Comparison of ENCODE assay signal across 15 cellular contexts in the genomic region with DNA sequence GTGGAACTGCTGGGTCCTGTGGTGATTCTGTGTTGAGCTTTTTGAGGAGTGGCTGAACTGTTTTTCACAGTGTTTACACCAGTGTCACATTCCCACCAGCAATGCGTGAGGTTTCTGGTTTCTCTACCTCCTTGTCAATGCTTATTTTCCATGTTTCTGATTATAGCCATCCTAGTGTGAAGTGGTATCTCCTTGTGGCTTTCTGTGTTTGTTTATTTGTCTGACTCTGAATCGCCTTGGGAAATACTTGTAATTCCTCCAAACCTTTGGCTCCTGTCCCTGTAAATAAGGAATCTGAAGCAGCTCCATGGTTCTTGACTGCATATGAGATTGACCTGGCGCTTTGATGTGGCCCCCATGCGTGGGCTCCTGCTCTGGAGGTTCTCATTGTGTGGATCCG. TPM values are rescaled to one million over a fixed set of nuclear protein-coding genes. Genes with fewer than 3 reads are reported as not detected.
A peak's percentile ranks its signal among the peaks of the same experiment; 100 is the strongest.
DNase-seq lines count a peak whose midpoint lies in the region; ATAC-seq and TF ChIP-seq lines count a peak whose summit lies in the region.
"Had no signal": no experiment of that assay in that cellular context is flagged by ENCODE, and none has a peak within 500 bp of the region (broad histone marks: within the 10 kb centered on the region; RNA-seq: fewer than 3 reads in every experiment).

No MANE protein-coding gene starts in this region.

- H4K20me1 ChIP-seq in GM23248 (ENCODE audit: insufficient read depth) = no peaks in the 10 kb centered on the region

- no peak for TF ChIP-seq CTCF in astrocyte of the cerebellum (IDR thresholded peaks at IDR 0.05; ENCODE audit: low read depth, low read length, missing control alignments)
- no peak for TF ChIP-seq CTCF in tibial nerve (IDR thresholded peaks at IDR 0.05)

- no peak overlapping the region for H3K9ac ChIP-seq in GM23248

- H3K4me3 ChIP-seq in GM23248 = no peak overlapping the region
- H3K4me3 ChIP-seq in astrocyte of the cerebellum (ENCODE audit: low read depth, low read length) = no peak overlapping the region
- no peak overlapping the region for H3K4me3 ChIP-seq in tibial nerve
- H3K4me3 ChIP-seq: hepatocyte, transverse colon had no signal

- no peak overlapping the region for H2AFZ ChIP-seq in GM23248
- H2AFZ ChIP-seq: hepatocyte had no signal

- H3K4me1 ChIP-seq in GM23248 (ENCODE audit: insufficient read depth) (0 out of 2 replicates have a peak, but pooled peaks cover 7% of the 10 kb centered on the region), tibial nerve (peaks cover 0 to 51% (median 19%) of the 10 kb centered on the region in 4 donors)

- H3K9me3 ChIP-seq in GM23248 (ENCODE audit: low read depth) = no peaks in the 10 kb centered on the region
- no peaks in the 10 kb centered on the region for H3K9me3 ChIP-seq in tibial nerve
- H3K9me3 ChIP-seq: transverse colon had no signal

- no peak overlapping the region for H3K4me2 ChIP-seq in GM23248 (ENCODE audit: unreplicated experiment)
- H3K4me2 ChIP-seq: hepatocyte had no signal

- TF ChIP-seq POLR2A in tibial nerve (IDR thresholded peaks at IDR 0.05) = no peak

- in situ Hi-C loops in GM23248 (cut with MboI) (no loop called here), astrocyte of the cerebellum (cut with HindIII; ENCODE audit: low sequenced_read_pairs) (no loop called here)

- no peak for TF ChIP-seq EP300 in tibial nerve (IDR thresholded peaks at IDR 0.05)

- H3F3A ChIP-seq in GM23248 (ENCODE audit: insufficient read depth) = no peaks in the 10 kb centered on the region

- DNase-seq in GM23248 (peak; percentile 44), astrocyte of the cerebellum (ENCODE audit: low read depth) (peak; percentile 87), iris pigment epithelial cell (ENCODE audit: low read depth) (peak; percentile 86), tibial nerve (ENCODE audit: low spot score in 2 of 2) (no peak), ecto neural progenitor cell (ENCODE audit: low spot score) (no peak), putamen (ENCODE audit: low spot score) (no peak)
- DNase-seq: activated naive CD4-positive, alpha-beta T cell; Calu3; natural killer cell; NCI-H2029 treated with DMSO at 0.1 percent for 48 hours; transverse colon; WERI-Rb-1 had no signal

- H3K9me2 ChIP-seq in GM23248 (ENCODE audit: insufficient read depth) = no peaks in the 10 kb centered on the region

- WGBS in GM23248 (ENCODE audit: low coverage in 1 of 2, low lambda C conversion rate in 2 of 2, missing lambda C conversion rate in 2 of 2), 2 experiments = 75 to 78% methylated on average over 5 of the region's 5 CpGs
- 70 to 77% methylated on average over 5 of the region's 5 CpGs for WGBS in tibial nerve, 2 donors

- H3K36me3 ChIP-seq in GM23248 (ENCODE audit: low read depth) (peaks cover 19% of the 10 kb centered on the region; the same call in 1 of the 2 replicates), tibial nerve (peaks cover 0 to 82% (median 17%) of the 10 kb centered on the region in 3 donors)

- ATAC-seq in GM21381 (IDR thresholded peaks at IDR 0.05; ENCODE audit: unreplicated experiment) = no peak
- ATAC-seq: left lobe of liver, natural killer cell had no signal

- H3K27ac ChIP-seq in GM23248 (no peak overlapping the region), tibial nerve (peak overlapping the region; percentile 44 to 88 (median 76))
- H3K27ac ChIP-seq: hepatocyte, WERI-Rb-1 had no signal

- H3K79me2 ChIP-seq in GM23248 (ENCODE audit: insufficient read depth) = no peaks in the 10 kb centered on the region
- H3K79me2 ChIP-seq: hepatocyte had no signal

- H3K27me3 ChIP-seq in GM23248 (replicated peaks; ENCODE audit: insufficient read depth) = no peaks in the 10 kb centered on the region
- no peaks in the 10 kb centered on the region for H3K27me3 ChIP-seq in tibial nerve
- H3K27me3 ChIP-seq: hepatocyte, transverse colon had no signal

RNA-seq across cellular contexts. Expression of a gene that starts 20.6 kb away (rescaled TPM):
- 17.2 and 21.9 TPM in 2 replicates for total RNA-seq in GM23248 (2014; rRNA removed; shearing (Covaris generic))
- 12.5 and 14.6 TPM in 2 replicates for polyA plus RNA-seq in GM23248 (2016; fragmentation: Nextera tagmentation; extraction: Ambion mirVana)
- total RNA-seq in tibial nerve = 10 to 100 TPM; 15.9 to 24.3 (median 17.4) TPM

Comparison
In these comparisons a context has a peak if more than half of its experiments do, and no peak if none do; other contexts are left out.
1. DNase-seq: peak in GM23248 (single experiment), astrocyte of the cerebellum (single experiment) and iris pigment epithelial cell (single experiment); none in tibial nerve (0 of 2), ecto neural progenitor cell (single experiment) and putamen (single experiment).